ENCODE assay signal across 11 cellular contexts in genomic region chr3:130839815-130840214, GRCh38. TPM values are rescaled to one million over a fixed set of nuclear protein-coding genes. Genes with fewer than 3 reads are reported as not detected.
A peak's percentile ranks its signal among the peaks of the same experiment; 100 is the strongest.
DNase-seq lines count a peak whose midpoint lies in the region; ATAC-seq and TF ChIP-seq lines count a peak whose summit lies in the region.
"Had no signal": no experiment of that assay in that cellular context is flagged by ENCODE, and none has a peak within 500 bp of the region (broad histone marks: within the 10 kb centered on the region; RNA-seq: fewer than 3 reads in every experiment).

No MANE protein-coding gene starts in this region.

- H3K27me3 ChIP-seq in KMS-11 (ENCODE audit: insufficient read depth, low read depth): no peaks in the 10 kb centered on the region
- H3K27me3 ChIP-seq: body of pancreas had no signal

- peak; percentile 49 for ATAC-seq in GM18499 (IDR thresholded peaks at IDR 0.05; ENCODE audit: insufficient read depth, unreplicated experiment)
- peak; percentile 70 for ATAC-seq in GM21825 (IDR thresholded peaks at IDR 0.05; ENCODE audit: unreplicated experiment)
- no peak for ATAC-seq in omental fat pad (ENCODE audit: low FRiP score)
- ATAC-seq in activated naive CD8-positive, alpha-beta T cell treated with anti-CD3 and anti-CD28 coated beads, Interleukin-2, amount 50 U/mL, for 24 hours: no peak
- ATAC-seq: body of pancreas had no signal

- peak overlapping the region; percentile 72 for H3K4me2 ChIP-seq in KMS-11

- H3K4me3 ChIP-seq in KMS-11 (IDR thresholded peaks at IDR 0.05; ENCODE audit: insufficient read depth, low read depth, low read length): peak overlapping the region; percentile 11
- H3K4me3 ChIP-seq: body of pancreas had no signal

- peak overlapping the region; percentile 42 for H3K9ac ChIP-seq in KMS-11

- H3K79me2 ChIP-seq in KMS-11 (ENCODE audit: insufficient read depth, low read depth): no peaks in the 10 kb centered on the region

- no peaks in the 10 kb centered on the region for H4K20me1 ChIP-seq in KMS-11 (ENCODE audit: insufficient read depth)

- no peaks in the 10 kb centered on the region for H3K9me3 Mint-ChIP-seq in dendritic cell treated with granulocyte-macrophage colony-stimulating factor and Interleukin-4, amounts not matched to agents 40 ng/mL and 50 ng/mL, for 4 days
- H3K9me3 Mint-ChIP-seq in activated naive CD8-positive, alpha-beta T cell treated with anti-CD3 and anti-CD28 coated beads, Interleukin-2, amount 50 U/mL, for 24 hours: no peaks in the 10 kb centered on the region
- H3K9me3 Mint-ChIP-seq: activated B cell treated with CpG ODN at 0.5 μM for 24 hours had no signal

- no peaks in the 10 kb centered on the region for H3K36me3 Mint-ChIP-seq in dendritic cell treated with granulocyte-macrophage colony-stimulating factor and Interleukin-4, amounts not matched to agents 40 ng/mL and 50 ng/mL, for 4 days (ENCODE audit: low read depth)
- H3K36me3 Mint-ChIP-seq in activated naive CD8-positive, alpha-beta T cell treated with anti-CD3 and anti-CD28 coated beads, Interleukin-2, amount 50 U/mL, for 24 hours (ENCODE audit: low read depth): no peaks in the 10 kb centered on the region

- peak overlapping the region; percentile 45; the same call in 1 of the 2 replicates for H2AFZ ChIP-seq in KMS-11 (ENCODE audit: low read depth)

- H3K36me3 ChIP-seq in KMS-11 (ENCODE audit: insufficient read depth): no peaks in the 10 kb centered on the region

- H3K4me1 Mint-ChIP-seq in dendritic cell treated with granulocyte-macrophage colony-stimulating factor and Interleukin-4, amounts not matched to agents 40 ng/mL and 50 ng/mL, for 4 days (ENCODE audit: low read depth): peaks cover 17% of the 10 kb centered on the region
- peaks cover 6% of the 10 kb centered on the region for H3K4me1 Mint-ChIP-seq in activated naive CD8-positive, alpha-beta T cell treated with anti-CD3 and anti-CD28 coated beads, Interleukin-2, amount 50 U/mL, for 24 hours

- DNase-seq in EL: no peak
- no peak for DNase-seq in T1000 (lab: John Stamatoyannopoulos, UW)
- no peak for DNase-seq in omental fat pad (ENCODE audit: low spot score)
- no peak for DNase-seq in activated naive CD8-positive, alpha-beta T cell treated with anti-CD3 and anti-CD28 coated beads, Interleukin-2, amount 50 U/mL, for 24 hours
- DNase-seq: activated B cell treated with CpG ODN at 0.5 μM for 24 hours, small intestine had no signal

- H3K27ac Mint-ChIP-seq in dendritic cell treated with granulocyte-macrophage colony-stimulating factor and Interleukin-4, amounts not matched to agents 40 ng/mL and 50 ng/mL, for 4 days: peak overlapping the region; percentile 77
- no peak overlapping the region for H3K27ac Mint-ChIP-seq in activated naive CD8-positive, alpha-beta T cell treated with anti-CD3 and anti-CD28 coated beads, Interleukin-2, amount 50 U/mL, for 24 hours
- H3K27ac Mint-ChIP-seq: activated B cell treated with CpG ODN at 0.5 μM for 24 hours had no signal

- peaks cover 78% of the 10 kb centered on the region for H3K4me1 ChIP-seq in KMS-11 (ENCODE audit: low read depth, poor library complexity, severe bottlenecking)
- H3K4me1 ChIP-seq: body of pancreas had no signal

- intact Hi-C loops in dendritic cell treated with granulocyte-macrophage colony-stimulating factor and Interleukin-4, amounts not matched to agents 40 ng/mL and 50 ng/mL, for 4 days (cut with micrococcal nuclease): loop anchor here (10.0 kb wide), 1 partner anchor 45 kb away; no protein-coding TSS in a partner anchor

- TF ChIP-seq CTCF in KMS-11 (conservative IDR thresholded peaks at IDR 0.05; ENCODE audit: low read depth, low read length) (no peak), omental fat pad (IDR thresholded peaks at IDR 0.05) (no peak)

- no peak overlapping the region for H3K4me3 Mint-ChIP-seq in dendritic cell treated with granulocyte-macrophage colony-stimulating factor and Interleukin-4, amounts not matched to agents 40 ng/mL and 50 ng/mL, for 4 days
- no peak overlapping the region for H3K4me3 Mint-ChIP-seq in activated naive CD8-positive, alpha-beta T cell treated with anti-CD3 and anti-CD28 coated beads, Interleukin-2, amount 50 U/mL, for 24 hours
- H3K4me3 Mint-ChIP-seq: activated B cell treated with CpG ODN at 0.5 μM for 24 hours had no signal

- no peaks in the 10 kb centered on the region for H3K27me3 Mint-ChIP-seq in dendritic cell treated with granulocyte-macrophage colony-stimulating factor and Interleukin-4, amounts not matched to agents 40 ng/mL and 50 ng/mL, for 4 days
- peaks cover 5% of the 10 kb centered on the region for H3K27me3 Mint-ChIP-seq in activated naive CD8-positive, alpha-beta T cell treated with anti-CD3 and anti-CD28 coated beads, Interleukin-2, amount 50 U/mL, for 24 hours
- H3K27me3 Mint-ChIP-seq: activated B cell treated with CpG ODN at 0.5 μM for 24 hours had no signal

- peak overlapping the region; percentile 77 for H3K27ac ChIP-seq in KMS-11
- H3K27ac ChIP-seq: body of pancreas had no signal

RNA-seq across cellular contexts. Expression of gene ATP2C1, which starts 54.1 kb away (rescaled TPM):
- 10 to 100 TPM; 53.2 to 63.5 (median 61.6) TPM for total RNA-seq in omental fat pad

Comparison
In these comparisons a context has a peak if more than half of its experiments do, and no peak if none do; other contexts are left out.
1. ATAC-seq: peak in GM18499 (single experiment) and GM21825 (single experiment); none in omental fat pad (single experiment) and activated naive CD8-positive, alpha-beta T cell treated with anti-CD3 and anti-CD28 coated beads, Interleukin-2, amount 50 U/mL, for 24 hours (single experiment).